Comparison of ENCODE assay signal across 31 cellular contexts in genomic region chr5:1910861-1911772, GRCh38. TPM values are rescaled to one million over a fixed set of nuclear protein-coding genes. Genes with fewer than 3 reads are reported as not detected.
"Had no signal": no experiment of that assay in that cellular context is flagged by ENCODE, and none has a peak within 500 bp of the region (broad histone marks: within the 10 kb centered on the region; RNA-seq: fewer than 3 reads in every experiment).

No MANE protein-coding gene starts in this region.

- H3K27me3 ChIP-seq: ascending aorta, cardiac muscle cell, foreskin keratinocyte, pancreas, testis, uterus had no signal

- H3K4me3 Mint-ChIP-seq: activated CD4-positive, alpha-beta memory T cell treated with anti-CD3 and anti-CD28 coated beads for 36 hours; activated CD4-positive, alpha-beta T cell treated with anti-CD3 and anti-CD28 coated beads, Interleukin-2, amount 10 ng/mL, durations not matched to agents 24 days and 14 days; activated naive CD4-positive, alpha-beta T cell treated with anti-CD3 and anti-CD28 coated beads, Interleukin-2, amount 10 ng/mL, durations not matched to agents 7 days and 5 days; activated naive CD8-positive, alpha-beta T cell treated with anti-CD3 and anti-CD28 coated beads, Interleukin-2, amount 10 ng/mL, durations not matched to agents 7 days and 5 days; activated T-cell treated with anti-CD3 and anti-CD28 coated beads, Interleukin-2, amount 50 U/mL, for 72 hours; brain; dendritic cell treated with granulocyte-macrophage colony-stimulating factor and Interleukin-4, amounts not matched to agents 40 ng/mL and 50 ng/mL, for 4 days; endodermal cell; immature natural killer cell; nephron; T-helper 1 cell treated with Interleukin-12 subunit alpha and Interleukin-12 subunit beta and Interleukin-4 antibody, amounts not matched to agents 30 μg/mL and 1 μg/mL, for 36 hours had no signal

- H3K4me1 Mint-ChIP-seq: activated CD4-positive, alpha-beta T cell treated with anti-CD3 and anti-CD28 coated beads, Interleukin-2, amount 10 ng/mL, durations not matched to agents 24 days and 14 days; activated naive CD4-positive, alpha-beta T cell treated with anti-CD3 and anti-CD28 coated beads, Interleukin-2, amount 10 ng/mL, durations not matched to agents 7 days and 5 days; activated naive CD8-positive, alpha-beta T cell treated with anti-CD3 and anti-CD28 coated beads, Interleukin-2, amount 10 ng/mL, durations not matched to agents 7 days and 5 days; brain; endodermal cell; immature natural killer cell; nephron had no signal

- H3K9me3 Mint-ChIP-seq: activated CD4-positive, alpha-beta T cell treated with anti-CD3 and anti-CD28 coated beads, Interleukin-2, amount 10 ng/mL, durations not matched to agents 24 days and 14 days; activated naive CD4-positive, alpha-beta T cell treated with anti-CD3 and anti-CD28 coated beads, Interleukin-2, amount 10 ng/mL, durations not matched to agents 7 days and 5 days; activated naive CD8-positive, alpha-beta T cell treated with anti-CD3 and anti-CD28 coated beads, Interleukin-2, amount 10 ng/mL, durations not matched to agents 7 days and 5 days; dendritic cell treated with granulocyte-macrophage colony-stimulating factor and Interleukin-4, amounts not matched to agents 40 ng/mL and 50 ng/mL, for 4 days; endodermal cell; immature natural killer cell; T-helper 1 cell treated with Interleukin-12 subunit alpha and Interleukin-12 subunit beta and Interleukin-4 antibody, amounts not matched to agents 30 μg/mL and 1 μg/mL, for 36 hours had no signal

- H3K4me3 ChIP-seq: ascending aorta, cardiac muscle cell, esophagus muscularis mucosa, heart left ventricle, lower lobe of right lung, pancreas, psoas muscle, testis, uterus had no signal

- H3K9me3 ChIP-seq: ascending aorta, pancreas, psoas muscle, testis, uterus had no signal

- H3K36me3 Mint-ChIP-seq: activated CD4-positive, alpha-beta memory T cell treated with anti-CD3 and anti-CD28 coated beads for 36 hours; activated naive CD4-positive, alpha-beta T cell treated with anti-CD3 and anti-CD28 coated beads, Interleukin-2, amount 10 ng/mL, durations not matched to agents 7 days and 5 days; activated naive CD8-positive, alpha-beta T cell treated with anti-CD3 and anti-CD28 coated beads, Interleukin-2, amount 10 ng/mL, durations not matched to agents 7 days and 5 days; brain; immature natural killer cell had no signal

- H3K36me3 ChIP-seq: ascending aorta, cardiac muscle cell, esophagus muscularis mucosa, heart left ventricle, lower lobe of right lung, pancreas, uterus, WERI-Rb-1 had no signal

- H3K27ac ChIP-seq: ascending aorta, cardiac muscle cell, esophagus muscularis mucosa, foreskin keratinocyte, heart left ventricle, lower lobe of right lung, pancreas, psoas muscle, testis, uterus, WERI-Rb-1 had no signal

- H3K27me3 Mint-ChIP-seq: activated CD4-positive, alpha-beta T cell treated with anti-CD3 and anti-CD28 coated beads, Interleukin-2, amount 10 ng/mL, durations not matched to agents 24 days and 14 days had no signal

- H3K27ac Mint-ChIP-seq: activated CD4-positive, alpha-beta memory T cell treated with anti-CD3 and anti-CD28 coated beads for 36 hours; activated CD4-positive, alpha-beta T cell treated with anti-CD3 and anti-CD28 coated beads, Interleukin-2, amount 10 ng/mL, durations not matched to agents 24 days and 14 days; activated naive CD8-positive, alpha-beta T cell treated with anti-CD3 and anti-CD28 coated beads, Interleukin-2, amount 10 ng/mL, durations not matched to agents 7 days and 5 days; activated T-cell treated with anti-CD3 and anti-CD28 coated beads, Interleukin-2, amount 50 U/mL, for 72 hours; brain; dendritic cell treated with granulocyte-macrophage colony-stimulating factor and Interleukin-4, amounts not matched to agents 40 ng/mL and 50 ng/mL, for 4 days; endodermal cell; immature natural killer cell; nephron; T-helper 1 cell treated with Interleukin-12 subunit alpha and Interleukin-12 subunit beta and Interleukin-4 antibody, amounts not matched to agents 30 μg/mL and 1 μg/mL, for 36 hours had no signal

- DNase-seq: activated CD4-positive, alpha-beta memory T cell treated with anti-CD3 and anti-CD28 coated beads for 36 hours; activated CD4-positive, alpha-beta T cell treated with anti-CD3 and anti-CD28 coated beads, Interleukin-2, amount 10 ng/mL, durations not matched to agents 24 days and 14 days; activated CD4-positive, CD25-positive, alpha-beta regulatory T cell treated with anti-CD3 and anti-CD28 coated beads, Interleukin-2, amount 50 U/mL, for 72 hours; activated naive CD4-positive, alpha-beta T cell treated with anti-CD3 and anti-CD28 coated beads, Interleukin-2, amount 10 ng/mL, durations not matched to agents 7 days and 5 days; activated naive CD8-positive, alpha-beta T cell treated with anti-CD3 and anti-CD28 coated beads, Interleukin-2, amount 10 ng/mL, durations not matched to agents 7 days and 5 days; activated T-cell treated with anti-CD3 and anti-CD28 coated beads, Interleukin-2, amount 50 U/mL, for 72 hours; foreskin keratinocyte; heart left ventricle; hypothalamus; immature natural killer cell; lower lobe of right lung; mesendoderm; pancreas; psoas muscle; stimulated activated CD4-positive, alpha-beta T cell treated with anti-CD3 and anti-CD28 coated beads, Interleukin-2, amount 100 ng/mL, for 48 hours; stimulated activated naive CD4-positive, alpha-beta T cell treated with Interleukin-2 at 50 U/mL for 16 hours; SW 1271; T-helper 9 cell; testis; trophoblast cell; uterus; WERI-Rb-1 had no signal

- H3K4me1 ChIP-seq: ascending aorta, esophagus muscularis mucosa, foreskin keratinocyte, heart left ventricle, lower lobe of right lung, pancreas, psoas muscle, testis, uterus had no signal

- ATAC-seq: activated T-cell treated with anti-CD3 and anti-CD28 coated beads, Interleukin-2, amount 50 U/mL, for 72 hours; foreskin keratinocyte; heart left ventricle; lower lobe of right lung; pancreas; psoas muscle had no signal

RNA-seq across cellular contexts. Expression of gene IRX4, which starts 28.4 kb away (rescaled TPM):
- total RNA-seq: activated CD4-positive, alpha-beta memory T cell treated with anti-CD3 and anti-CD28 coated beads for 36 hours; activated CD4-positive, alpha-beta T cell treated with anti-CD3 and anti-CD28 coated beads, Interleukin-2, amount 10 ng/mL, durations not matched to agents 24 days and 14 days; activated naive CD8-positive, alpha-beta T cell treated with anti-CD3 and anti-CD28 coated beads, Interleukin-2, amount 10 ng/mL, durations not matched to agents 7 days and 5 days; activated T-cell treated with anti-CD3 and anti-CD28 coated beads, Interleukin-2, amount 50 U/mL, for 72 hours; ascending aorta; esophagus muscularis mucosa; lower lobe of right lung; mucosa of gallbladder; pancreas; uterus had no signal
- polyA plus RNA-seq: immature natural killer cell had no signal
